Comparison of ENCODE assay signal across 6 cellular contexts in the genomic region with DNA sequence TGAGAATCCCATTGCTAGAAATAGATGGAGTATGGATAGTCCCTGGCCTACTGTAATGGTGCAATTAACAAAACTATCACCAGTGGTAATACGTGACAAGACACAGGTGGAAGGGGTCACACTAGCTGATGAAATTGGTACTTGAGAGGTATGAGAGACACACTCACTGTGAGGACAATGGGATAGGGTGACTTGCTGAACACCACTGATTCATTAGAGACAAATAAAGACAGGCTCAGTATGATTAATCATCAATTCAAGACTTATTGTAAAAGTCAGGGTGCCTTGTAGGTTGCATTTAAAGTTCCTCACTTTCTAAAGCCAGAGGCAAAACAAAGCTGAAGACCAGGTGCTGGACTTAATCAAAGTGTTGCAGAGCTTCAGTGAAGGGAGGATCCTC.
"Had no signal": no experiment of that assay in that cellular context is flagged by ENCODE, and none has a peak within 500 bp of the region (broad histone marks: within the 10 kb centered on the region; RNA-seq: fewer than 3 reads in every experiment).

No MANE protein-coding gene starts in this region.

- H3K4me3 ChIP-seq: HAP-1, K562 had no signal

- H3K4me1 ChIP-seq: HAP-1 had no signal

- H3K9me3 ChIP-seq: HAP-1 had no signal

- DNase-seq: GOT3, H7, IMR-90, KG1 had no signal

- H3K36me3 ChIP-seq: HAP-1 had no signal
